10 cellular contexts compared by ENCODE assay signal in the genomic region with DNA sequence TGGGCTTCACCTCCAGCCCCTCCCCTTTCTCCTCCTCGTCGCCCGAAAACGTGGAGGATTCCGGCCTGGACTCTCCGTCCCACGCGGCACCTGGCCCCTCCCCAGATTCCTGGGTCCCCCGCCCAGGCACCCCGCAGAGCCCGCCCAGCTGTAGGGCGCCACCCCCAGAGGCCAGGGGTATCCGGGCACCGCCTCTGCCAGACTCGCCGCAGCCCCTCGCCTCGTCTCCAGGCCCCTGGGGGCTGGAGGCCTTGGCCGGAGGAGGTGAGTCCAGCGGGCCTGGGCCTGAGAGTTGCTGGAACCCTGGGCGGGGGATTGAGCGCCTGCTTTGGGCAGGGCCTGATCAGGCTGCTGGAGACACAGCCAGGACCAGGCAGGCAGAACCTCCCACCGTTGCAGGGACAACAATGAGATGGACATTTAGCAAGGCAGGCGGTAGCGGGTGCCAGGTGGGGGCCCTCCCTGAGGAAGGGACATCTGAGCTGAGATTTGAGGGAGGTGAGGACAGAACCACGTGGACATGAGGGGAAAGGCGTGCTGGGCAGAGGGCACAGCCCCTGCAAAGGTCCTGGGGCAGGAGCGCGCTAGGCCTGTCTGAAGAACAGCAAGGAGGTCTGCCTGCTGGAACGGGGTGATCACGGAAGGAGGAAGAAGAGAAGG. TPM values are rescaled to one million over a fixed set of nuclear protein-coding genes. Genes with fewer than 3 reads are reported as not detected.
DNase-seq lines count a peak whose midpoint lies in the region; ATAC-seq and TF ChIP-seq lines count a peak whose summit lies in the region.
"Had no signal": no experiment of that assay in that cellular context is flagged by ENCODE, and none has a peak within 500 bp of the region (broad histone marks: within the 10 kb centered on the region; RNA-seq: fewer than 3 reads in every experiment).

No MANE protein-coding gene starts in this region.

- H3K27ac ChIP-seq in CD4-positive, alpha-beta memory T cell (ENCODE audit: low read depth, low read length), result no peak overlapping the region

- peak overlapping the region; percentile 23 for H3K27ac Mint-ChIP-seq in T-helper 2 cell treated with Interferon-gamma antibody and Interleukin-4, amounts not matched to agents 5 μg/mL and 100 μg/mL, for 36 hours
- H3K27ac Mint-ChIP-seq in brain (peak overlapping the region in 3 of 5 experiments; percentile 10 to 60 (median 37)), immature natural killer cell (no peak overlapping the region)
- peak overlapping the region; percentile 95 for H3K27ac Mint-ChIP-seq in stimulated activated memory B cell treated with anti-CD40 and anti-IgM and Interleukin-4, amounts not matched to agents 10 μg/mL and 1 μg/mL and 100 μg/mL, for 72 hours
- H3K27ac Mint-ChIP-seq in CD4-positive, alpha-beta memory T cell, result peak overlapping the region in 2 of 7 donors; percentile 56 to 76

- no peaks in the 10 kb centered on the region for H3K9me3 ChIP-seq in CD4-positive, alpha-beta memory T cell (ENCODE audit: control insufficient read depth in 1 of 2, low read length in 2 of 2)
- H3K9me3 ChIP-seq: BE2C had no signal

- peaks cover 27% of the 10 kb centered on the region for H3K36me3 Mint-ChIP-seq in T-helper 2 cell treated with Interferon-gamma antibody and Interleukin-4, amounts not matched to agents 5 μg/mL and 100 μg/mL, for 36 hours (ENCODE audit: low read depth)
- H3K36me3 Mint-ChIP-seq in brain, result peaks cover 25% of the 10 kb centered on the region
- peaks cover 8 to 11% (median 9%) of the 10 kb centered on the region in 3 donors for H3K36me3 Mint-ChIP-seq in immature natural killer cell
- H3K36me3 Mint-ChIP-seq in stimulated activated memory B cell treated with anti-CD40 and anti-IgM and Interleukin-4, amounts not matched to agents 10 μg/mL and 1 μg/mL and 100 μg/mL, for 72 hours, result peaks cover 68% of the 10 kb centered on the region
- H3K36me3 Mint-ChIP-seq in CD4-positive, alpha-beta memory T cell, result peaks cover 25 to 47% of the 10 kb centered on the region in 2 donors

- H3K9me3 Mint-ChIP-seq in T-helper 2 cell treated with Interferon-gamma antibody and Interleukin-4, amounts not matched to agents 5 μg/mL and 100 μg/mL, for 36 hours, result no peaks in the 10 kb centered on the region
- H3K9me3 Mint-ChIP-seq in brain (no peaks in the 10 kb centered on the region), immature natural killer cell (no peaks in the 10 kb centered on the region)
- H3K9me3 Mint-ChIP-seq in stimulated activated memory B cell treated with anti-CD40 and anti-IgM and Interleukin-4, amounts not matched to agents 10 μg/mL and 1 μg/mL and 100 μg/mL, for 72 hours, result no peaks in the 10 kb centered on the region
- no peaks in the 10 kb centered on the region for H3K9me3 Mint-ChIP-seq in CD4-positive, alpha-beta memory T cell

- CTCF ChIA-PET in CD4-positive, alpha-beta memory T cell (lab: Charles Lee; ENCODE audit: partially characterized antibody), result interaction anchor here (1.9 kb wide), 1 partner anchor 77 kb away, joined by 7 read pairs; no protein-coding TSS in a partner anchor

- H3K4me1 ChIP-seq in CD4-positive, alpha-beta memory T cell (ENCODE audit: insufficient read depth, low read length), result no peaks in the 10 kb centered on the region

- peaks cover 23% of the 10 kb centered on the region for H3K36me3 ChIP-seq in CD4-positive, alpha-beta memory T cell (ENCODE audit: insufficient read depth, low read length)
- H3K36me3 ChIP-seq: BE2C had no signal

- H3K4me1 Mint-ChIP-seq in T-helper 2 cell treated with Interferon-gamma antibody and Interleukin-4, amounts not matched to agents 5 μg/mL and 100 μg/mL, for 36 hours (ENCODE audit: low read depth), result peaks cover 8% of the 10 kb centered on the region
- peaks cover 8% of the 10 kb centered on the region for H3K4me1 Mint-ChIP-seq in brain
- peaks cover 6 to 14% of the 10 kb centered on the region in 2 donors for H3K4me1 Mint-ChIP-seq in immature natural killer cell
- peaks cover 60% of the 10 kb centered on the region for H3K4me1 Mint-ChIP-seq in stimulated activated memory B cell treated with anti-CD40 and anti-IgM and Interleukin-4, amounts not matched to agents 10 μg/mL and 1 μg/mL and 100 μg/mL, for 72 hours
- H3K4me1 Mint-ChIP-seq in CD4-positive, alpha-beta memory T cell, result peaks cover 3 to 11% (median 6%) of the 10 kb centered on the region in 4 donors

- ATAC-seq in stimulated activated memory B cell treated with anti-CD40 and anti-IgM and Interleukin-4, amounts not matched to agents 10 μg/mL and 1 μg/mL and 100 μg/mL, for 72 hours, result no peak
- no peak for ATAC-seq in GM21619 (IDR thresholded peaks at IDR 0.05; ENCODE audit: unreplicated experiment)

- no peak overlapping the region for H3K4me3 ChIP-seq in CD4-positive, alpha-beta memory T cell (ENCODE audit: low read length in 2 of 2)

- intact Hi-C loops in CD4-positive, alpha-beta memory T cell (cut with micrococcal nuclease), result no loop called here

- no peaks in the 10 kb centered on the region for H3K27me3 ChIP-seq in CD4-positive, alpha-beta memory T cell (ENCODE audit: insufficient read depth, low read length)
- H3K27me3 ChIP-seq: BE2C had no signal

- DNase-seq in T-helper 2 cell treated with Interferon-gamma antibody and Interleukin-4, amounts not matched to agents 5 μg/mL and 100 μg/mL, for 36 hours (ENCODE audit: low spot score), result no peak
- DNase-seq in T-helper 2 cell, result no peak
- no peak for DNase-seq in immature natural killer cell
- no peak for DNase-seq in CD4-positive, alpha-beta memory T cell
- DNase-seq in activated effector memory CD4-positive, alpha-beta T cell treated with anti-CD3 and anti-CD28 coated beads, Interleukin-2, amount 50 U/mL, for 16 hours, result no peak
- DNase-seq: NCI-H510A treated with DMSO at 0.1 percent for 48 hours had no signal

- H3K27me3 Mint-ChIP-seq in T-helper 2 cell treated with Interferon-gamma antibody and Interleukin-4, amounts not matched to agents 5 μg/mL and 100 μg/mL, for 36 hours (ENCODE audit: low read depth), result no peaks in the 10 kb centered on the region
- H3K27me3 Mint-ChIP-seq in brain, result peaks cover 8% of the 10 kb centered on the region
- peaks cover 2 to 3% (median 3%) of the 10 kb centered on the region in 3 donors for H3K27me3 Mint-ChIP-seq in immature natural killer cell (ENCODE audit: low read depth in 3 of 3)
- no peaks in the 10 kb centered on the region for H3K27me3 Mint-ChIP-seq in stimulated activated memory B cell treated with anti-CD40 and anti-IgM and Interleukin-4, amounts not matched to agents 10 μg/mL and 1 μg/mL and 100 μg/mL, for 72 hours
- H3K27me3 Mint-ChIP-seq in CD4-positive, alpha-beta memory T cell, result no peaks in the 10 kb centered on the region

- no peak overlapping the region for H3K4me3 Mint-ChIP-seq in T-helper 2 cell treated with Interferon-gamma antibody and Interleukin-4, amounts not matched to agents 5 μg/mL and 100 μg/mL, for 36 hours
- peak overlapping the region in 3 of 5 experiments; percentile 20 to 48 (median 46) for H3K4me3 Mint-ChIP-seq in brain
- peak overlapping the region in 3 of 5 donors; percentile 15 to 60 (median 37) for H3K4me3 Mint-ChIP-seq in immature natural killer cell
- no peak overlapping the region for H3K4me3 Mint-ChIP-seq in stimulated activated memory B cell treated with anti-CD40 and anti-IgM and Interleukin-4, amounts not matched to agents 10 μg/mL and 1 μg/mL and 100 μg/mL, for 72 hours
- H3K4me3 Mint-ChIP-seq in CD4-positive, alpha-beta memory T cell, result no peak overlapping the region

- TF ChIP-seq CTCF in brain (conservative IDR thresholded peaks at IDR 0.05), result no peak

- POLR2A ChIA-PET in CD4-positive, alpha-beta memory T cell (lab: Charles Lee; ENCODE audit: partially characterized antibody), result no interaction called here

RNA-seq across cellular contexts. Expression of a gene that starts 16.2 kb away (rescaled TPM):
- polyA plus RNA-seq in brain (ENCODE audit: insufficient read depth, low read depth, low replicate concordance) (not detected), immature natural killer cell (not detected)
- total RNA-seq in CD4-positive, alpha-beta memory T cell, result not detected
- polyA plus RNA-seq in CD4-positive, alpha-beta memory T cell, result under 1 TPM; 0.34 to 0.72 TPM

RNA-seq across cellular contexts. Expression of a gene that starts 27.5 kb away (rescaled TPM):
- polyA plus RNA-seq in brain (ENCODE audit: insufficient read depth, low read depth, low replicate concordance) (18.4 TPM), immature natural killer cell (10 to 100 TPM in 1 of 3 donors, 1 to 10 TPM in 2; 2.0 to 27.0 (median 6.7) TPM)
- 100 to 1,000 TPM in 1 of 2 experiments, 10 to 100 TPM in 1; 99.4 to 113 TPM for total RNA-seq in CD4-positive, alpha-beta memory T cell
- 10 to 100 TPM in 1 of 2 donors, 1 to 10 TPM in 1; 6.5 to 30.0 TPM for polyA plus RNA-seq in CD4-positive, alpha-beta memory T cell

RNA-seq across cellular contexts. Expression of a gene that starts 42.6 kb away (rescaled TPM):
- polyA plus RNA-seq in brain (ENCODE audit: insufficient read depth, low read depth, low replicate concordance) (0.66 TPM), immature natural killer cell (1 to 10 TPM in 1 of 3 donors, under 1 TPM in 1, not detected in 1; 0.60 to 2.0 TPM)
- total RNA-seq in CD4-positive, alpha-beta memory T cell, result 1 to 10 TPM; 5.0 to 5.3 TPM
- 1 to 10 TPM; 1.0 to 3.9 TPM for polyA plus RNA-seq in CD4-positive, alpha-beta memory T cell

RNA-seq across cellular contexts. Expression of a gene that starts 59.5 kb away (rescaled TPM):
- 102 TPM for polyA plus RNA-seq in brain (ENCODE audit: insufficient read depth, low read depth, low replicate concordance)
- polyA plus RNA-seq in immature natural killer cell, result 10 to 100 TPM; 14.7 to 51.5 (median 17.7) TPM
- 10 to 100 TPM; 59.1 to 64.9 TPM for total RNA-seq in CD4-positive, alpha-beta memory T cell
- 10 to 100 TPM in 1 of 2 donors, 1 to 10 TPM in 1; 8.2 to 48.9 TPM for polyA plus RNA-seq in CD4-positive, alpha-beta memory T cell

Comparison
In these comparisons a context has a peak if more than half of its experiments do, and no peak if none do; other contexts are left out.
1. H3K27ac Mint-ChIP-seq: peak in T-helper 2 cell treated with Interferon-gamma antibody and Interleukin-4, amounts not matched to agents 5 μg/mL and 100 μg/mL, for 36 hours (single experiment), brain (3 of 5) and stimulated activated memory B cell treated with anti-CD40 and anti-IgM and Interleukin-4, amounts not matched to agents 10 μg/mL and 1 μg/mL and 100 μg/mL, for 72 hours (single experiment); none in immature natural killer cell (0 of 6).
2. H3K4me3 Mint-ChIP-seq: peak in brain (3 of 5) and immature natural killer cell (3 of 5); none in T-helper 2 cell treated with Interferon-gamma antibody and Interleukin-4, amounts not matched to agents 5 μg/mL and 100 μg/mL, for 36 hours (single experiment), stimulated activated memory B cell treated with anti-CD40 and anti-IgM and Interleukin-4, amounts not matched to agents 10 μg/mL and 1 μg/mL and 100 μg/mL, for 72 hours (single experiment) and CD4-positive, alpha-beta memory T cell (0 of 8).